10 cellular contexts compared by ENCODE assay signal in genomic region chr1:209368864-209369598, GRCh38.
A peak's percentile ranks its signal among the peaks of the same experiment; 100 is the strongest.
DNase-seq lines count a peak whose midpoint lies in the region; ATAC-seq and TF ChIP-seq lines count a peak whose summit lies in the region.
"Had no signal": no experiment of that assay in that cellular context is flagged by ENCODE, and none has a peak within 500 bp of the region (broad histone marks: within the 10 kb centered on the region; RNA-seq: fewer than 3 reads in every experiment).

No MANE protein-coding gene starts in this region.

- 60 to 63% methylated on average over 8 of the region's 8 CpGs for WGBS in lung, 2 donors
- 49 to 60% (median 56%) methylated on average over 8 of the region's 8 CpGs for WGBS in spleen, 5 donors

- peak overlapping the region; percentile 27 for H3K27ac Mint-ChIP-seq in chondrocyte (ENCODE audit: unreplicated experiment)
- H3K27ac Mint-ChIP-seq: T-helper 2 cell treated with Interferon-gamma antibody and Interleukin-4, amounts not matched to agents 5 μg/mL and 100 μg/mL, for 36 hours had no signal

- no peaks in the 10 kb centered on the region for H3K79me2 ChIP-seq in ACC112 (ENCODE audit: control insufficient read depth, insufficient read depth, low read length, unreplicated experiment)

- no peak overlapping the region for H3K4me3 Mint-ChIP-seq in chondrocyte (ENCODE audit: unreplicated experiment)
- H3K4me3 Mint-ChIP-seq: T-helper 2 cell treated with Interferon-gamma antibody and Interleukin-4, amounts not matched to agents 5 μg/mL and 100 μg/mL, for 36 hours had no signal

- H3K9me3 ChIP-seq in lung (ENCODE audit: control insufficient read depth in 2 of 2, insufficient read depth in 1 of 2, low read length in 1 of 2) (peaks cover 0 to 5% of the 10 kb centered on the region in 2 donors), spleen (no peaks in the 10 kb centered on the region)

- H3K4me1 Mint-ChIP-seq in chondrocyte (ENCODE audit: low read depth): peaks cover 36% of the 10 kb centered on the region

- no peaks in the 10 kb centered on the region for H3K9me3 Mint-ChIP-seq in chondrocyte (ENCODE audit: low read depth)
- H3K9me3 Mint-ChIP-seq: T-helper 2 cell treated with Interferon-gamma antibody and Interleukin-4, amounts not matched to agents 5 μg/mL and 100 μg/mL, for 36 hours had no signal

- TF ChIP-seq POLR2A in spleen (IDR thresholded peaks at IDR 0.05): no peak

- peak; percentile 96 for DNase-seq in M059J (ENCODE audit: low read depth)
- no peak for DNase-seq in chondrocyte (ENCODE audit: low spot score)
- no peak for DNase-seq in lung (ENCODE audit: low spot score)
- no peak for DNase-seq in spleen
- no peak for DNase-seq in NCI-H1105 treated with DMSO at 0.1 percent for 48 hours (lab: John Stamatoyannopoulos, UW)
- no peak for DNase-seq in Kasumi-1 (lab: John Stamatoyannopoulos, UW)

- peak overlapping the region; percentile 43 for H2AFZ ChIP-seq in ACC112 (ENCODE audit: low read length, unreplicated experiment)

- peak; percentile 61 for ATAC-seq in lung (ENCODE audit: insufficient read depth, low FRiP score)
- ATAC-seq in HG02884 (IDR thresholded peaks at IDR 0.05; ENCODE audit: unreplicated experiment): no peak

- intact Hi-C loops in spleen (cut with DNase I; ENCODE audit: low total_unique reads): no loop called here

- H3K27me3 ChIP-seq in ACC112 (ENCODE audit: insufficient read depth, low read length): no peaks in the 10 kb centered on the region
- no peaks in the 10 kb centered on the region for H3K27me3 ChIP-seq in lung (ENCODE audit: control insufficient read depth, insufficient read depth)
- peaks cover 0 to 10% (median 0%) of the 10 kb centered on the region in 7 donors for H3K27me3 ChIP-seq in spleen (replicated peaks in 1 of 7)

- peaks cover 25% of the 10 kb centered on the region for H3K4me1 ChIP-seq in ACC112 (ENCODE audit: control insufficient read depth, insufficient read depth, low read length, unreplicated experiment)
- peaks cover 0 to 4% of the 10 kb centered on the region in 2 donors for H3K4me1 ChIP-seq in lung (ENCODE audit: control insufficient read depth in 2 of 2, insufficient read depth in 2 of 2, low read length in 2 of 2)
- H3K4me1 ChIP-seq in spleen: no peaks in the 10 kb centered on the region

- no peaks in the 10 kb centered on the region for H3K27me3 Mint-ChIP-seq in chondrocyte (ENCODE audit: low read depth)

- no peaks in the 10 kb centered on the region for H3K36me3 Mint-ChIP-seq in chondrocyte (ENCODE audit: low read depth)

- H3K4me3 ChIP-seq in ACC112 (ENCODE audit: low read depth, low read length): peak overlapping the region; percentile 31; the same call in 1 of the 2 replicates
- H3K4me3 ChIP-seq in lung: no peak overlapping the region
- H3K4me3 ChIP-seq in spleen: no peak overlapping the region

- TF ChIP-seq CTCF in chondrocyte (IDR thresholded peaks at IDR 0.05): no peak
- no peak for TF ChIP-seq CTCF in lung (IDR thresholded peaks at IDR 0.05; ENCODE audit: control extremely low read depth, extremely low read depth)
- TF ChIP-seq CTCF in spleen (IDR thresholded peaks at IDR 0.05 in 8 of 11, conservative IDR thresholded peaks at IDR 0.05 in 3 of 11): no peak

- H3K36me3 ChIP-seq in ACC112 (ENCODE audit: insufficient read depth, low read length) (no peaks in the 10 kb centered on the region), lung (ENCODE audit: control insufficient read depth in 2 of 2, insufficient read depth in 2 of 2, low read length in 2 of 2) (no peaks in the 10 kb centered on the region), spleen (no peaks in the 10 kb centered on the region)

- H3K27ac ChIP-seq in ACC112 (ENCODE audit: low read depth, low read length) (peak overlapping the region; percentile 78), lung (ENCODE audit: low read depth in 1 of 2, low read length in 1 of 2) (no peak overlapping the region), spleen (no peak overlapping the region)
- H3K27ac ChIP-seq: C4-2B had no signal
